ENCODE assay signal across 1 cellular context in the genomic region with DNA sequence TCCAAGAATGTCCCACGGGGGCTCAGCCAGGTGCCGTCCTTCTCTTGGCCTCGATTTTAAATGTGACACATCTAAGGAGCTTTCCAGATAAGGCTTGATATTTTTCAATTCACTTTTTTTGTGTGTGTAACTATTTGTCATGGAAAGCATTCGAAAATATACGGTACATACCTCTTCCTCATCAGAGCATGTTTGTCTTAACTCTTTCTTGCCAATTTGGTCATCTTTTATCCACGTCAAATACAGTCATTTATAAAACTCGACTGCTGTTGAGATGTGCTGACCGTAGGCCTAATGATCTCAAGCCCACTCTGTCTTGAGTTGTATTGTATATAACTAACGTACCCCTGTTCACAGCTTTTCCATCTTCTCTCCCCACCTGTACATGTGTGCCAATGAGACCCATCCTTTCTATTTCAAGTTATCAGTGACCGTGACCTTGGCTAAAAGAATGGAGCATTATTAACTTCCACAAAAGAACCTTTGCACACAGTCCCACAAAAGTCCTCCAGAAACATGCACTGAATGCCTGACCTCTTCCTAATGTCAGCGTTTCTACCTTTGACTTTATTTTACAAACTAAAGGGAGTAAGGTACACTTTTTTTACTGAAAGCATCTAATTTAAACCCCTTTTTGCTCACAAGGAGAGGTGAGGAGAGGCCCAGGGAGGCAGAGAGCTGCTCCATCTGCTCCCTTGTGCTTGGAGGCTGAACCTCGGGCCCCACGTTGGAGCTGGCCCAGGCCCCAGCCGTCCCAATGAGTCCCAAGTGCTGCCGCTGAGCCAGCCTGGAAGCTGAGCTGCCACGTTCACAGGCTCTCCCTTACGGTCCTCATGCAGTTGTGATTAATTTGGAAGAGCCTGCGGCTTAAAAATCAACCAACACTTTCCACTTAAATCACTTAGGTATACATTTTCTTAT.
TF ChIP-seq lines count a peak whose summit lies in the region.

No MANE protein-coding gene starts in this region.

TF ChIP-seq in K562, 482 proteins besides CTCF, POLR2A, EP300 and RAD21 (continued from another document):
- TF ChIP-seq BCLAF1 (IDR thresholded peaks at IDR 0.05; ENCODE audit: borderline replicate concordance in 1 of 2, control insufficient read depth in 1 of 2, low read depth in 2 of 2, low read length in 1 of 2) (no peak), RBM39 (optimal IDR thresholded peaks at IDR 0.05; ENCODE audit: low read depth, low read length) (no peak), MED1 (CRISPR knock-in tag; IDR thresholded peaks at IDR 0.05; ENCODE audit: borderline replicate concordance) (no peak), SMAD2 (IDR thresholded peaks at IDR 0.05; ENCODE audit: low read depth, low read length) (no peak), FOXA1 (IDR thresholded peaks at IDR 0.05; ENCODE audit: borderline replicate concordance) (no peak), CREB1 (IDR thresholded peaks at IDR 0.05) (no peak), CREB1 (CRISPR knock-in tag; IDR thresholded peaks at IDR 0.05) (no peak)
- TF ChIP-seq, protein P1, sequence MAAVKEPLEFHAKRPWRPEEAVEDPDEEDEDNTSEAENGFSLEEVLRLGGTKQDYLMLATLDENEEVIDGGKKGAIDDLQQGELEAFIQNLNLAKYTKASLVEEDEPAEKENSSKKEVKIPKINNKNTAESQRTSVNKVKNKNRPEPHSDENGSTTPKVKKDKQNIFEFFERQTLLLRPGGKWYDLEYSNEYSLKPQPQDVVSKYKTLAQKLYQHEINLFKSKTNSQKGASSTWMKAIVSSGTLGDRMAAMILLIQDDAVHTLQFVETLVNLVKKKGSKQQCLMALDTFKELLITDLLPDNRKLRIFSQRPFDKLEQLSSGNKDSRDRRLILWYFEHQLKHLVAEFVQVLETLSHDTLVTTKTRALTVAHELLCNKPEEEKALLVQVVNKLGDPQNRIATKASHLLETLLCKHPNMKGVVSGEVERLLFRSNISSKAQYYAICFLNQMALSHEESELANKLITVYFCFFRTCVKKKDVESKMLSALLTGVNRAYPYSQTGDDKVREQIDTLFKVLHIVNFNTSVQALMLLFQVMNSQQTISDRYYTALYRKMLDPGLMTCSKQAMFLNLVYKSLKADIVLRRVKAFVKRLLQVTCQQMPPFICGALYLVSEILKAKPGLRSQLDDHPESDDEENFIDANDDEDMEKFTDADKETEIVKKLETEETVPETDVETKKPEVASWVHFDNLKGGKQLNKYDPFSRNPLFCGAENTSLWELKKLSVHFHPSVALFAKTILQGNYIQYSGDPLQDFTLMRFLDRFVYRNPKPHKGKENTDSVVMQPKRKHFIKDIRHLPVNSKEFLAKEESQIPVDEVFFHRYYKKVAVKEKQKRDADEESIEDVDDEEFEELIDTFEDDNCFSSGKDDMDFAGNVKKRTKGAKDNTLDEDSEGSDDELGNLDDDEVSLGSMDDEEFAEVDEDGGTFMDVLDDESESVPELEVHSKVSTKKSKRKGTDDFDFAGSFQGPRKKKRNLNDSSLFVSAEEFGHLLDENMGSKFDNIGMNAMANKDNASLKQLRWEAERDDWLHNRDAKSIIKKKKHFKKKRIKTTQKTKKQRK (IDR thresholded peaks at IDR 0.05; ENCODE audit: borderline replicate concordance, low read depth, low read length) = no peak
TF ChIP-seq in K562: peak in this region for 0.
